ENCODE assay signal across 8 cellular contexts in the genomic region with DNA sequence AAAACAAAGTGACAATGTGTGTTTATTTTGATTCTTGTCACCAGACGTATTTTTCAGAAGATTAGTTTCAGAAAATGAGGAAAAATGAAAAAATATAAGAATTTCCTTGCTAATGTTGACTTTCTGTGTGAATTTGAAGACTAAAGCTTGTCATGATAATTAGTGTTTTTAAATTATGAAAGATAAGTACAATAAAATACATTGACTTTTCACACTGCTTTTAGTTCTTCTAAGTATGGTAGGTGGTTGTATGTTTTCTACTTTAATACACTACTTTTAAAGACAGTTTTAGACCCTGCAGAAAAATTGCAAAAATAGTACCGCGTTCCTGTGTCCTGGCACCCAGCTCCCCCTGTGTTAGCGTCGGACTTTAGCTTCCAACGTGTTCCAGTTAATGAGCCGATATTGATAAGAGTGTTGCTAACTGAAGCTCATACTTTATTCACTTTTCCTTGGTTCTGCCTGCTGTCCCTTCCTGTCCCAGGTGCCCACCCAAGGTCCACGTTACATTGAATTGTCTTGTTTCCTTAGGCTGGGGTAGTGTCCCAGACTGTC. TPM values are rescaled to one million over a fixed set of nuclear protein-coding genes. Genes with fewer than 3 reads are reported as not detected.
DNase-seq lines count a peak whose midpoint lies in the region; ATAC-seq, FAIRE-seq and TF ChIP-seq lines count a peak whose summit lies in the region.

No MANE protein-coding gene starts in this region.

- H3K9me3 Mint-ChIP-seq in activated CD4-positive, alpha-beta T cell treated with anti-CD3 and anti-CD28 coated beads, Interleukin-2, amount 10 ng/mL, durations not matched to agents 7 days and 5 days, result no peaks in the 10 kb centered on the region
- H3K9me3 Mint-ChIP-seq in activated naive CD8-positive, alpha-beta T cell (ENCODE audit: low read depth), result no peaks in the 10 kb centered on the region

- no peak for FAIRE-seq in kidney (lab: Jason Lieb, UNC)

- intact Hi-C loops in kidney (cut with DNase I), result no loop called here

- H3K27me3 Mint-ChIP-seq in activated CD4-positive, alpha-beta T cell treated with anti-CD3 and anti-CD28 coated beads, Interleukin-2, amount 10 ng/mL, durations not matched to agents 7 days and 5 days, result no peaks in the 10 kb centered on the region
- no peaks in the 10 kb centered on the region for H3K27me3 Mint-ChIP-seq in activated naive CD8-positive, alpha-beta T cell

- H3K4me3 ChIP-seq in kidney (ENCODE audit: low read length in 2 of 2), result peak overlapping the region; percentile 73 to 81

- H3K36me3 ChIP-seq in kidney (ENCODE audit: control insufficient read depth in 1 of 2, insufficient read depth in 2 of 2, low read length in 2 of 2), result peaks cover 0 to 10% of the 10 kb centered on the region in 2 donors

- H3K4me3 Mint-ChIP-seq in activated CD4-positive, alpha-beta T cell treated with anti-CD3 and anti-CD28 coated beads, Interleukin-2, amount 10 ng/mL, durations not matched to agents 7 days and 5 days, result peak overlapping the region; percentile 94
- peak overlapping the region; percentile 95 for H3K4me3 Mint-ChIP-seq in activated naive CD8-positive, alpha-beta T cell

- no peak overlapping the region for H3K27ac ChIP-seq in kidney (ENCODE audit: low read depth in 2 of 2, low read length in 2 of 2)
- H3K27ac ChIP-seq in temporal lobe (ENCODE audit: low read depth, low read length), result peak overlapping the region; percentile 61

- CTCF ChIA-PET in activated CD4-positive, alpha-beta T cell treated with anti-CD3 and anti-CD28 coated beads, Interleukin-2, amount 10 ng/mL, durations not matched to agents 7 days and 5 days (lab: Charles Lee), result interaction anchor here (1.0 kb wide), 1 partner anchor 103 kb away, joined by 3 read pairs; no protein-coding TSS in a partner anchor

- H3K4me1 ChIP-seq in kidney (ENCODE audit: control insufficient read depth in 1 of 2, insufficient read depth in 1 of 2, low read depth in 1 of 2, low read length in 2 of 2), result peaks cover 0 to 12% of the 10 kb centered on the region in 2 donors

- peak overlapping the region; percentile 87 for H3K27ac Mint-ChIP-seq in activated CD4-positive, alpha-beta T cell treated with anti-CD3 and anti-CD28 coated beads, Interleukin-2, amount 10 ng/mL, durations not matched to agents 7 days and 5 days
- peak overlapping the region; percentile 93 for H3K27ac Mint-ChIP-seq in activated naive CD8-positive, alpha-beta T cell

- peaks cover 31% of the 10 kb centered on the region for H3K4me1 Mint-ChIP-seq in activated CD4-positive, alpha-beta T cell treated with anti-CD3 and anti-CD28 coated beads, Interleukin-2, amount 10 ng/mL, durations not matched to agents 7 days and 5 days
- peaks cover 29% of the 10 kb centered on the region for H3K4me1 Mint-ChIP-seq in activated naive CD8-positive, alpha-beta T cell (ENCODE audit: low read depth)

- no peak for TF ChIP-seq POLR2A in GM18505 (IDR thresholded peaks at IDR 0.05; ENCODE audit: borderline replicate concordance, extremely low read depth, insufficient read depth, insufficient read length)

- ATAC-seq in GM18505 (IDR thresholded peaks at IDR 0.05; ENCODE audit: unreplicated experiment) (no peak), GM19035 (IDR thresholded peaks at IDR 0.05; ENCODE audit: unreplicated experiment) (no peak)

- POLR2A ChIA-PET in activated CD4-positive, alpha-beta T cell treated with anti-CD3 and anti-CD28 coated beads, Interleukin-2, amount 10 ng/mL, durations not matched to agents 7 days and 5 days (lab: Charles Lee), result no interaction called here

- H3K36me3 Mint-ChIP-seq in activated CD4-positive, alpha-beta T cell treated with anti-CD3 and anti-CD28 coated beads, Interleukin-2, amount 10 ng/mL, durations not matched to agents 7 days and 5 days (ENCODE audit: low read depth), result peaks cover 18% of the 10 kb centered on the region
- peaks cover 14% of the 10 kb centered on the region for H3K36me3 Mint-ChIP-seq in activated naive CD8-positive, alpha-beta T cell

- H3K9ac ChIP-seq in kidney (ENCODE audit: low read length in 2 of 2), result peak overlapping the region; percentile 42 to 58

- DNase-seq in activated CD4-positive, alpha-beta T cell treated with anti-CD3 and anti-CD28 coated beads, Interleukin-2, amount 10 ng/mL, durations not matched to agents 7 days and 5 days, result no peak
- DNase-seq in activated CD4-positive, alpha-beta T cell treated with anti-CD3 and anti-CD28 coated beads, Interleukin-2, amount 50 U/mL, for 4 hours, result no peak
- DNase-seq in kidney, result no peak
- no peak for DNase-seq in NCI-H226

- TF ChIP-seq CTCF in kidney (IDR thresholded peaks at IDR 0.05; ENCODE audit: borderline replicate concordance, extremely low read depth, insufficient read depth), result no peak

- no peaks in the 10 kb centered on the region for H3K9me3 ChIP-seq in kidney (ENCODE audit: control insufficient read depth in 1 of 2, low read length in 2 of 2)

RNA-seq across cellular contexts. Expression of a gene that starts 0.7 kb away (rescaled TPM):
- 10 to 100 TPM; 24.2 to 25.0 TPM for total RNA-seq in activated CD4-positive, alpha-beta T cell treated with anti-CD3 and anti-CD28 coated beads, Interleukin-2, amount 10 ng/mL, durations not matched to agents 7 days and 5 days
- total RNA-seq in kidney (21.4 TPM), temporal lobe (31.0 TPM)
- 17.7 TPM for polyA plus RNA-seq in kidney (ENCODE audit: insufficient read depth, low read depth, low replicate concordance)

RNA-seq across cellular contexts. Expression of a gene that starts 46.6 kb away (rescaled TPM):
- 100 to 1,000 TPM; 131 TPM for total RNA-seq in activated CD4-positive, alpha-beta T cell treated with anti-CD3 and anti-CD28 coated beads, Interleukin-2, amount 10 ng/mL, durations not matched to agents 7 days and 5 days
- 76.7 TPM for total RNA-seq in kidney
- 178 TPM for polyA plus RNA-seq in kidney (ENCODE audit: insufficient read depth, low read depth, low replicate concordance)
- 30.0 TPM for total RNA-seq in temporal lobe
